ENCODE assay signal across 17 cellular contexts in genomic region chr6:44569131-44569530, GRCh38.
"Had no signal": no experiment of that assay in that cellular context is flagged by ENCODE, and none has a peak within 500 bp of the region (broad histone marks: within the 10 kb centered on the region; RNA-seq: fewer than 3 reads in every experiment).

No MANE protein-coding gene starts in this region.

- H3K4me3 ChIP-seq: gastrocnemius medialis, psoas muscle, sigmoid colon, skin epidermis, suprapubic skin, thyroid gland, upper lobe of right lung had no signal

- H3K36me3 Mint-ChIP-seq: immature natural killer cell had no signal

- H3K27ac ChIP-seq: epithelial cell of prostate, neutrophil, psoas muscle, thyroid gland, upper lobe of right lung had no signal

- H3K9me3 ChIP-seq: esophagus muscularis mucosa, gastrocnemius medialis, neutrophil, psoas muscle, sigmoid colon, suprapubic skin, thyroid gland, upper lobe of right lung had no signal

- H3K4me3 Mint-ChIP-seq: central memory CD8-positive, alpha-beta T cell; immature natural killer cell; naive thymus-derived CD8-positive, alpha-beta T cell had no signal

- H3K27ac Mint-ChIP-seq: immature natural killer cell; naive thymus-derived CD8-positive, alpha-beta T cell had no signal

- H3K27me3 ChIP-seq: esophagus muscularis mucosa, gastrocnemius medialis, neutrophil, sigmoid colon, suprapubic skin, thyroid gland, upper lobe of right lung had no signal

- DNase-seq: effector memory CD4-positive, alpha-beta T cell; immature natural killer cell; naive thymus-derived CD8-positive, alpha-beta T cell; retina; sigmoid colon; stimulated activated CD4-positive, alpha-beta T cell treated with anti-CD3 and anti-CD28 coated beads, Interleukin-12 subunit alpha, Interleukin-12 subunit beta, amount 100 ng/mL, for 4 hours; stimulated activated naive CD4-positive, alpha-beta T cell treated with Interleukin-2 at 50 U/mL for 16 hours; upper lobe of right lung had no signal

- H3K4me1 ChIP-seq: gastrocnemius medialis had no signal

- H3K36me3 ChIP-seq: esophagus muscularis mucosa, gastrocnemius medialis, neutrophil, sigmoid colon, suprapubic skin, thyroid gland, upper lobe of right lung had no signal

- ATAC-seq: naive thymus-derived CD8-positive, alpha-beta T cell; upper lobe of right lung had no signal

- H3K9me3 Mint-ChIP-seq: central memory CD8-positive, alpha-beta T cell; immature natural killer cell; naive thymus-derived CD8-positive, alpha-beta T cell had no signal

- H3K4me1 Mint-ChIP-seq: central memory CD8-positive, alpha-beta T cell; immature natural killer cell had no signal
